In the genomic region with DNA sequence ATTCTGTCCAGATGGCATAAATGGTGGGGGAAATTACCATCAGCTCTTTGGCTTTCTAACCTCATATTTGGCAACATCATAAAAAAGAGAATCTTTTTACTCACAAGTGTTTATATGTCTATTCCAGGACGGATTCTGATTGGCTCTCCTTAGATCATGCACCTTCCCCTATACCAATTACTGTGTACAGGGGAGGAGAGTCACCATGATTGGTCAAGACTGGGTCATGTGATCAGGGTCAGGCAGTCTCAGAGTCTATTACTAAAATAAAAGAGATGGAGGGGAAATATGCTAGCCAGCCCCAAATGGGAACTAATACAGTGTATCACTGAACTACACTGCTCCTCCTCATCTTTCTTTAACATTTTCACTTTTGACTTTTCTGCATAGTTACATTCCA, we compare ENCODE assay signal across 19 cellular contexts.
"Had no signal": no experiment of that assay in that cellular context is flagged by ENCODE, and none has a peak within 500 bp of the region (broad histone marks: within the 10 kb centered on the region; RNA-seq: fewer than 3 reads in every experiment).

No MANE protein-coding gene starts in this region.

- DNase-seq: dorsolateral prefrontal cortex; effector CD8-positive, alpha-beta T cell; foreskin melanocyte; heart left ventricle; hippocampal formation; kidney glomerular epithelial cell; mesendoderm; naive thymus-derived CD4-positive, alpha-beta T cell; nephron progenitor cell; psoas muscle; retina; right lobe of liver; stimulated activated CD4-positive, alpha-beta T cell treated with anti-CD3 and anti-CD28 coated beads, Interleukin-4, amount 100 ng/mL, for 1 hour; stimulated activated CD8-positive, alpha-beta memory T cell treated with anti-CD3 and anti-CD28 coated beads, Interleukin-4, amount 100 ng/mL, for 48 hours; stimulated activated naive CD8-positive, alpha-beta T cell treated with anti-CD3 and anti-CD28 coated beads, Interleukin-15, Interleukin-2, amounts not matched to agents 100 U/mL and 50 U/mL, for 24 hours; upper lobe of right lung had no signal

- H3K36me3 Mint-ChIP-seq: naive thymus-derived CD4-positive, alpha-beta T cell; stimulated activated effector memory CD8-positive, alpha-beta T cell treated with anti-CD3 and anti-CD28 coated beads, Interleukin-12 subunit alpha, Interleukin-12 subunit beta, amount 100 ng/mL, for 72 hours had no signal

- H3K4me1 Mint-ChIP-seq: naive thymus-derived CD4-positive, alpha-beta T cell; stimulated activated effector memory CD8-positive, alpha-beta T cell treated with anti-CD3 and anti-CD28 coated beads, Interleukin-12 subunit alpha, Interleukin-12 subunit beta, amount 100 ng/mL, for 72 hours had no signal

- H3K4me3 Mint-ChIP-seq: naive thymus-derived CD4-positive, alpha-beta T cell; nephron progenitor cell; stimulated activated effector memory CD8-positive, alpha-beta T cell treated with anti-CD3 and anti-CD28 coated beads, Interleukin-12 subunit alpha, Interleukin-12 subunit beta, amount 100 ng/mL, for 72 hours had no signal

- H3K4me3 ChIP-seq: dorsolateral prefrontal cortex, heart left ventricle, psoas muscle, right lobe of liver, tibial nerve, upper lobe of right lung, vagina had no signal

- H3K36me3 ChIP-seq: heart left ventricle, right lobe of liver, tibial nerve, upper lobe of right lung, vagina had no signal

- H3K27me3 ChIP-seq: right lobe of liver, tibial nerve, upper lobe of right lung, vagina had no signal

- H3K27ac Mint-ChIP-seq: naive thymus-derived CD4-positive, alpha-beta T cell; nephron progenitor cell; stimulated activated effector memory CD8-positive, alpha-beta T cell treated with anti-CD3 and anti-CD28 coated beads, Interleukin-12 subunit alpha, Interleukin-12 subunit beta, amount 100 ng/mL, for 72 hours had no signal

- ATAC-seq: heart left ventricle; naive thymus-derived CD4-positive, alpha-beta T cell; psoas muscle; right lobe of liver; stimulated activated effector memory CD8-positive, alpha-beta T cell treated with anti-CD3 and anti-CD28 coated beads, Interleukin-12 subunit alpha, Interleukin-12 subunit beta, amount 100 ng/mL, for 72 hours; stimulated activated naive CD8-positive, alpha-beta T cell treated with anti-CD3 and anti-CD28 coated beads, Interleukin-15, Interleukin-2, amounts not matched to agents 100 U/mL and 50 U/mL, for 24 hours; upper lobe of right lung had no signal

- H3K9me3 ChIP-seq: heart left ventricle, psoas muscle, right lobe of liver, upper lobe of right lung, vagina had no signal

- H3K27ac ChIP-seq: dorsolateral prefrontal cortex, heart left ventricle, psoas muscle, right lobe of liver, tibial nerve, upper lobe of right lung, vagina had no signal

- H3K4me1 ChIP-seq: heart left ventricle, psoas muscle, right lobe of liver, tibial nerve, upper lobe of right lung, vagina had no signal

- H3K9me3 Mint-ChIP-seq: nephron progenitor cell had no signal
